11 cellular contexts compared by ENCODE assay signal in genomic region chr19:34360354-34360909, GRCh38. TPM values are rescaled to one million over a fixed set of nuclear protein-coding genes. Genes with fewer than 3 reads are reported as not detected.
DNase-seq lines count a peak whose midpoint lies in the region; ATAC-seq and TF ChIP-seq lines count a peak whose summit lies in the region.
"Had no signal": no experiment of that assay in that cellular context is flagged by ENCODE, and none has a peak within 500 bp of the region (broad histone marks: within the 10 kb centered on the region; RNA-seq: fewer than 3 reads in every experiment).

No MANE protein-coding gene starts in this region.

- peak overlapping the region; percentile 90 for H3K4me3 Mint-ChIP-seq in T-helper 1 cell treated with Interleukin-12 subunit alpha and Interleukin-12 subunit beta and Interleukin-4 antibody, amounts not matched to agents 30 μg/mL and 1 μg/mL, for 36 hours
- peak overlapping the region; percentile 78 for H3K4me3 Mint-ChIP-seq in endodermal cell

- POLR2A ChIA-PET in PC-9 (lab: Charles Lee; ENCODE audit: unreplicated experiment) = no interaction called here

- no peaks in the 10 kb centered on the region for H3K9me2 ChIP-seq in PC-9 (ENCODE audit: insufficient read depth)

- H3K36me3 ChIP-seq in PC-9 (ENCODE audit: low read depth) = no peaks in the 10 kb centered on the region
- no peaks in the 10 kb centered on the region for H3K36me3 ChIP-seq in endodermal cell (ENCODE audit: control insufficient read depth, insufficient read depth, low read length)
- H3K36me3 ChIP-seq in skeletal muscle tissue (ENCODE audit: control insufficient read depth in 3 of 3, insufficient read depth in 3 of 3, low read length in 3 of 3) = peaks cover 0 to 3% (median 0%) of the 10 kb centered on the region in 3 donors

- H2AFZ ChIP-seq in PC-9 = no peak overlapping the region

- no peaks in the 10 kb centered on the region for H3K27me3 ChIP-seq in PC-9 (ENCODE audit: insufficient read depth, low read depth)
- H3K27me3 ChIP-seq in endodermal cell (ENCODE audit: control insufficient read depth, insufficient read depth, low read length, poor library complexity, severe bottlenecking) = no peaks in the 10 kb centered on the region
- no peaks in the 10 kb centered on the region for H3K27me3 ChIP-seq in skeletal muscle tissue (ENCODE audit: control insufficient read depth in 3 of 3, insufficient read depth in 3 of 3, low read length in 3 of 3)

- H3K9me3 ChIP-seq in PC-9 (ENCODE audit: insufficient read depth, low read depth) (no peaks in the 10 kb centered on the region), endodermal cell (ENCODE audit: control insufficient read depth, low read length) (no peaks in the 10 kb centered on the region), skeletal muscle tissue (ENCODE audit: control insufficient read depth in 3 of 3, low read length in 3 of 3) (no peaks in the 10 kb centered on the region)

- no peak overlapping the region for H3K9ac ChIP-seq in endodermal cell (ENCODE audit: extremely low read depth, low read length, poor library complexity, severe bottlenecking)
- no peak overlapping the region for H3K9ac ChIP-seq in skeletal muscle tissue (ENCODE audit: low read depth in 1 of 3, low read length in 3 of 3)

- intact Hi-C loops in PC-9 (cut with micrococcal nuclease; ENCODE audit: unreplicated experiment) = no loop called here

- H3F3A ChIP-seq in PC-9 (ENCODE audit: insufficient read depth, low read depth) = peaks cover 33% of the 10 kb centered on the region; the same call in 1 of the 2 replicates

- CTCF ChIA-PET in PC-9 (lab: Charles Lee) = no interaction called here

- TF ChIP-seq CTCF in PC-9 (conservative IDR thresholded peaks at IDR 0.05) (no peak), endodermal cell (conservative IDR thresholded peaks at IDR 0.05) (no peak)

- H4K20me1 ChIP-seq in PC-9 (ENCODE audit: insufficient read depth) = no peaks in the 10 kb centered on the region

- peak overlapping the region; percentile 92 for H3K27ac Mint-ChIP-seq in T-helper 1 cell treated with Interleukin-12 subunit alpha and Interleukin-12 subunit beta and Interleukin-4 antibody, amounts not matched to agents 30 μg/mL and 1 μg/mL, for 36 hours
- peak overlapping the region; percentile 99 for H3K27ac Mint-ChIP-seq in endodermal cell

- peaks cover 2% of the 10 kb centered on the region for H3K36me3 Mint-ChIP-seq in T-helper 1 cell treated with Interleukin-12 subunit alpha and Interleukin-12 subunit beta and Interleukin-4 antibody, amounts not matched to agents 30 μg/mL and 1 μg/mL, for 36 hours (ENCODE audit: low read depth)
- H3K36me3 Mint-ChIP-seq in endodermal cell (ENCODE audit: low read depth) = no peaks in the 10 kb centered on the region

- DNase-seq in T-helper 1 cell (no peak), PC-9 (no peak), endodermal cell (no peak), ecto neural progenitor cell (ENCODE audit: low spot score) (no peak)
- DNase-seq: activated CD8-positive, alpha-beta memory T cell treated with anti-CD3 and anti-CD28 coated beads for 24 hours; NCI-H187 treated with DMSO at 0.1 percent for 48 hours; nephron progenitor cell had no signal

- H3K27ac ChIP-seq in PC-9 (peak overlapping the region; percentile 81), endodermal cell (ENCODE audit: low read depth, low read length) (no peak overlapping the region), skeletal muscle tissue (ENCODE audit: low read depth, low read length) (peak overlapping the region; percentile 96)

- H3K4me1 ChIP-seq in PC-9 (replicated peaks; ENCODE audit: insufficient read depth) = peaks cover 21% of the 10 kb centered on the region
- H3K4me1 ChIP-seq in endodermal cell (ENCODE audit: control insufficient read depth, insufficient read depth, low read length) = no peaks in the 10 kb centered on the region
- peaks cover 18 to 26% (median 21%) of the 10 kb centered on the region in 3 donors for H3K4me1 ChIP-seq in skeletal muscle tissue (ENCODE audit: control insufficient read depth in 3 of 3, insufficient read depth in 3 of 3, low read length in 3 of 3)

- H3K9me3 Mint-ChIP-seq in T-helper 1 cell treated with Interleukin-12 subunit alpha and Interleukin-12 subunit beta and Interleukin-4 antibody, amounts not matched to agents 30 μg/mL and 1 μg/mL, for 36 hours = no peaks in the 10 kb centered on the region
- no peaks in the 10 kb centered on the region for H3K9me3 Mint-ChIP-seq in endodermal cell
- H3K9me3 Mint-ChIP-seq: nephron progenitor cell had no signal

- peaks cover 4% of the 10 kb centered on the region for H3K79me2 ChIP-seq in PC-9 (ENCODE audit: low read depth)

- BruUV-seq in PC-9 (replicated peaks; lab: Mats Ljungman, UMichigan) = no TSS peak

- H3K4me3 ChIP-seq in PC-9 (peak overlapping the region; percentile 71; the same call in 1 of the 2 replicates), endodermal cell (ENCODE audit: low read length) (no peak overlapping the region), skeletal muscle tissue (ENCODE audit: low read length in 3 of 3) (peak overlapping the region in 1 of 3 donors; percentile 82)

- H3K4me2 ChIP-seq in PC-9 = peak overlapping the region; percentile 77

- WGBS in endodermal cell (ENCODE audit: insufficient coverage in 1 of 2, insufficient read length in 1 of 2), 2 experiments = 92 to 94% methylated on average over 8 to 9 of the region's 9 CpGs

- ATAC-seq in GM18498 (IDR thresholded peaks at IDR 0.05; ENCODE audit: unreplicated experiment) (no peak), GM18867 (IDR thresholded peaks at IDR 0.05; ENCODE audit: unreplicated experiment) (no peak)

- H3K27me3 Mint-ChIP-seq in T-helper 1 cell treated with Interleukin-12 subunit alpha and Interleukin-12 subunit beta and Interleukin-4 antibody, amounts not matched to agents 30 μg/mL and 1 μg/mL, for 36 hours (ENCODE audit: low read depth) = no peaks in the 10 kb centered on the region
- H3K27me3 Mint-ChIP-seq in endodermal cell (ENCODE audit: insufficient read depth) = peaks cover 5% of the 10 kb centered on the region

- peaks cover 32% of the 10 kb centered on the region for H3K4me1 Mint-ChIP-seq in T-helper 1 cell treated with Interleukin-12 subunit alpha and Interleukin-12 subunit beta and Interleukin-4 antibody, amounts not matched to agents 30 μg/mL and 1 μg/mL, for 36 hours (ENCODE audit: low read depth)
- H3K4me1 Mint-ChIP-seq in endodermal cell = peaks cover 19% of the 10 kb centered on the region

RNA-seq across cellular contexts. Expression of gene GPI, which starts 4.6 kb away (rescaled TPM):
- total RNA-seq in PC-9 (2021) = 365 and 522 TPM in 2 replicates
- total RNA-seq in endodermal cell = 100 to 1,000 TPM; 181 to 183 TPM
- 139 TPM for polyA plus RNA-seq in endodermal cell (2013, experiment 1 of 2)
- 133 TPM for polyA plus RNA-seq in endodermal cell (2013, experiment 2 of 2)
- total RNA-seq in skeletal muscle tissue = 80.4 TPM

RNA-seq across cellular contexts. Expression of gene PDCD2L, which starts 43.8 kb away (rescaled TPM):
- 14.8 and 20.9 TPM in 2 replicates for total RNA-seq in PC-9 (2021)
- 10 to 100 TPM; 25.0 to 25.1 TPM for total RNA-seq in endodermal cell
- polyA plus RNA-seq in endodermal cell (2013, experiment 1 of 2) = 25.7 TPM
- polyA plus RNA-seq in endodermal cell (2013, experiment 2 of 2) = 15.5 TPM
- total RNA-seq in skeletal muscle tissue = 19.8 TPM
